Comparison of ENCODE assay signal across 8 cellular contexts in the genomic region with DNA sequence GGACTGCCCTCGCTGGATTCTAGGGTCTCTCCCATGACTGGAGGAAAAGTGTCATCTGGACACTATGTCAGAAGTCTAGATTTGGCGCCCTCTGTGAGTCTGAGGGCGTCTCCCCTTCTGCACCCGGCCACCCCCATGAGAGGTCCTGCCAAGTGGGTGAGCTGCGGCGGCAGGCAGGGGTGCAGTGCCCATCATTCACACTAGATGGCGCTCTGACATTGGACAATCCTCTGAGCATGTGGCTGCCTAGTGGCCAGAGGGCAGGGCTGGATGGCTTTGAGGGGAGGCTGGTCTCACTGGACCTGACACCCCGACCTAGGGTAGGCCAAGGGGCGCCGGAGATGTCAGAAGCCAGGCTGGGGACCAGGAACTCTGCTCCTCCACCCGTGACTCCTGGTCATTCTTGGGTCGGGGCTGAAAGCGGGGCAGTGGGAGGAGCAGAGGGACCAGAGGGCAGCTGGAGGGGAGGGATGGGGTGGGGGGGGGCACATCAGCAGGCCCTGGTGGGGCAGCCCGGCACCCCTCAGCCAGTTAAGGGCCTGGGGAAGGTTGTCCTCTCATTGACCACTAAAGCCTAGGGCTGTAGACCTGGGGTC. TPM values are rescaled to one million over a fixed set of nuclear protein-coding genes. Genes with fewer than 3 reads are reported as not detected.
A peak's percentile ranks its signal among the peaks of the same experiment; 100 is the strongest.
DNase-seq lines count a peak whose midpoint lies in the region; ATAC-seq and TF ChIP-seq lines count a peak whose summit lies in the region.

No MANE protein-coding gene starts in this region.

- H3K27ac ChIP-seq in gastroesophageal sphincter: no peak overlapping the region
- H3K27ac ChIP-seq in ovary: no peak overlapping the region
- no peak overlapping the region for H3K27ac ChIP-seq in tibial artery

- H3K27me3 ChIP-seq in Loucy (ENCODE audit: insufficient read depth, low read length, poor library complexity, severe bottlenecking) (no peaks in the 10 kb centered on the region), gastroesophageal sphincter (peaks cover 60% of the 10 kb centered on the region), ovary (no peaks in the 10 kb centered on the region), tibial artery (peaks cover 0 to 37% of the 10 kb centered on the region in 2 donors)

- no peak overlapping the region for H3K4me2 ChIP-seq in Loucy (ENCODE audit: low read depth, low read length, poor library complexity, severe bottlenecking)

- TF ChIP-seq CTCF in Loucy (conservative IDR thresholded peaks at IDR 0.05; ENCODE audit: low read length) (peak; percentile 99), gastroesophageal sphincter (IDR thresholded peaks at IDR 0.05) (peak; percentile 94 to 97 (median 96)), ovary (IDR thresholded peaks at IDR 0.05) (peak; percentile 82 to 87 (median 84)), tibial artery (IDR thresholded peaks at IDR 0.05) (peak; percentile 94 to 96)

- H3K36me3 ChIP-seq in Loucy (ENCODE audit: insufficient read depth, low read length): no peaks in the 10 kb centered on the region
- no peaks in the 10 kb centered on the region for H3K36me3 ChIP-seq in gastroesophageal sphincter
- no peaks in the 10 kb centered on the region for H3K36me3 ChIP-seq in ovary
- no peaks in the 10 kb centered on the region for H3K36me3 ChIP-seq in tibial artery

- H3K9ac ChIP-seq in Loucy (ENCODE audit: low read depth, low read length, poor library complexity, severe bottlenecking): no peak overlapping the region

- intact Hi-C loops in ovary (cut with DNase I) (loop anchor here in 2 of 4 donors (5.0 to 10.0 kb wide), 3 partner anchors 418 to 615 kb away; no protein-coding TSS in a partner anchor), tibial artery (cut with DNase I; ENCODE audit: low total_unique reads) (loop anchor here (5.0 kb wide), 1 partner anchor 418 kb away; no protein-coding TSS in a partner anchor)

- H3K9me3 ChIP-seq in Loucy (ENCODE audit: insufficient read depth, low read depth, low read length) (no peaks in the 10 kb centered on the region), gastroesophageal sphincter (no peaks in the 10 kb centered on the region), ovary (no peaks in the 10 kb centered on the region), tibial artery (no peaks in the 10 kb centered on the region)

- H3K4me1 ChIP-seq in Loucy (ENCODE audit: insufficient read depth, low read length, poor library complexity, severe bottlenecking): no peaks in the 10 kb centered on the region
- H3K4me1 ChIP-seq in gastroesophageal sphincter: peaks cover 0 to 7% (median 0%) of the 10 kb centered on the region in 3 donors
- no peaks in the 10 kb centered on the region for H3K4me1 ChIP-seq in ovary (ENCODE audit: insufficient read depth)
- no peaks in the 10 kb centered on the region for H3K4me1 ChIP-seq in tibial artery

- DNase-seq in EL: peak; percentile 67
- DNase-seq in SHP77 (lab: John Stamatoyannopoulos, UW): peak; percentile 42 to 63
- peak; percentile 67 for DNase-seq in activated T-helper 9 cell treated with anti-CD3 and anti-CD28 coated beads, Interleukin-2, amount 50 U/mL, for 16 hours (ENCODE audit: low read depth)
- peak; percentile 51 to 83 (median 79) for DNase-seq in ovary
- peak; percentile 63 to 79 for DNase-seq in tibial artery

- no peaks in the 10 kb centered on the region for H3K79me2 ChIP-seq in Loucy (ENCODE audit: insufficient read depth, low read length)

- 0% methylated on average over 1 of the region's 14 CpGs; no CpG with 5 or more reads in 1 of the 2 donors for WGBS in gastroesophageal sphincter (ENCODE audit: low coverage in 1 of 2), 2 donors
- WGBS in ovary, 3 donors: 15 to 20% (median 16%) methylated on average over 13 to 14 of the region's 14 CpGs

- no peaks in the 10 kb centered on the region for H4K20me1 ChIP-seq in Loucy (ENCODE audit: insufficient read depth, low read length, poor library complexity, severe bottlenecking)

- H3K4me3 ChIP-seq in Loucy (ENCODE audit: low read length, poor library complexity, severe bottlenecking) (no peak overlapping the region), gastroesophageal sphincter (no peak overlapping the region), ovary (no peak overlapping the region), tibial artery (no peak overlapping the region)

- no peaks in the 10 kb centered on the region for H3K9me2 ChIP-seq in Loucy (replicated peaks; ENCODE audit: low read depth, low read length)

- H2AFZ ChIP-seq in Loucy (ENCODE audit: low read length): no peak overlapping the region

- ATAC-seq in gastroesophageal sphincter (peak; percentile 71), HG02884 (IDR thresholded peaks at IDR 0.05; ENCODE audit: unreplicated experiment) (no peak)

- TF ChIP-seq POLR2A in gastroesophageal sphincter (IDR thresholded peaks at IDR 0.05) (no peak), ovary (IDR thresholded peaks at IDR 0.05) (no peak)

- TF ChIP-seq EP300 in gastroesophageal sphincter (IDR thresholded peaks at IDR 0.05) (no peak), ovary (IDR thresholded peaks at IDR 0.05) (no peak)

- H3F3A ChIP-seq in Loucy (ENCODE audit: low read depth): no peaks in the 10 kb centered on the region

RNA-seq across cellular contexts. Expression of a gene that starts 28.0 kb away (rescaled TPM):
- total RNA-seq in gastroesophageal sphincter: 10 to 100 TPM in 1 of 4 donors, 1 to 10 TPM in 3; 3.7 to 10.8 (median 8.0) TPM
- total RNA-seq in ovary: 1 to 10 TPM; 6.0 to 8.1 (median 6.8) TPM
- polyA plus RNA-seq in ovary: 1 to 10 TPM; 2.7 to 6.5 TPM

RNA-seq across cellular contexts. Expression of a gene that starts 37.7 kb away (rescaled TPM):
- 1 to 10 TPM; 2.4 to 7.6 (median 4.6) TPM for total RNA-seq in gastroesophageal sphincter
- total RNA-seq in ovary: 1 to 10 TPM; 3.0 to 9.6 (median 6.6) TPM
- 10 to 100 TPM in 1 of 2 donors, 1 to 10 TPM in 1; 6.3 to 10.2 TPM for polyA plus RNA-seq in ovary
